Comparison of ENCODE assay signal across 1 cellular context in the genomic region with DNA sequence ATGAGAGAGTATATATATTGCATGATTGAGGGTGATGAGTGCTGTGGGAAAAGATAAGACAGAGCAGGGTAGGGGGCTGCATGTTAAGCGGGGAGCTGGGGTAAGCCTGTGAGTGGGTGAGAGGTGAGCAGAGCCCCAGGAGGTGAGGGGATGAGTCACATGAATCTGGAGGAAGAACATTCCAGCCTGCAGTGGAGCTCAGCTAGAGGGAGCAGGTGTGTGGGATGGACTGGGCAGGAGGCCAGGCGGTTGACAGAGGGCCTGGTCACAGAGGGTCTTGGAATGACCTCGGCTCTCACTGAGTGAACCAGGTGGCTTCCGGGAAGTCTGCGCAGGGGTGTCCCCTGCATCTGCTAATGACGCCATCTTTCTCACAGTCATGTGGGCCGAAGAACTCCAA.
TF ChIP-seq lines count a peak whose summit lies in the region.

No MANE protein-coding gene starts in this region.

TF ChIP-seq in SK-N-SH, 30 proteins besides CTCF, POLR2A, EP300 and RAD21 (continued from another document):
- TF ChIP-seq, protein P1, sequence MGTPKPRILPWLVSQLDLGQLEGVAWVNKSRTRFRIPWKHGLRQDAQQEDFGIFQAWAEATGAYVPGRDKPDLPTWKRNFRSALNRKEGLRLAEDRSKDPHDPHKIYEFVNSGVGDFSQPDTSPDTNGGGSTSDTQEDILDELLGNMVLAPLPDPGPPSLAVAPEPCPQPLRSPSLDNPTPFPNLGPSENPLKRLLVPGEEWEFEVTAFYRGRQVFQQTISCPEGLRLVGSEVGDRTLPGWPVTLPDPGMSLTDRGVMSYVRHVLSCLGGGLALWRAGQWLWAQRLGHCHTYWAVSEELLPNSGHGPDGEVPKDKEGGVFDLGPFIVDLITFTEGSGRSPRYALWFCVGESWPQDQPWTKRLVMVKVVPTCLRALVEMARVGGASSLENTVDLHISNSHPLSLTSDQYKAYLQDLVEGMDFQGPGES (IDR thresholded peaks at IDR 0.05; ENCODE audit: low read depth, low read length) = no peak
- no peak for TF ChIP-seq EZH2phosphoT487 (IDR thresholded peaks at IDR 0.05; ENCODE audit: borderline replicate concordance, low read depth)
- TF ChIP-seq RFX5 (IDR thresholded peaks at IDR 0.05; ENCODE audit: low read length) = no peak
- TF ChIP-seq, protein P2, sequence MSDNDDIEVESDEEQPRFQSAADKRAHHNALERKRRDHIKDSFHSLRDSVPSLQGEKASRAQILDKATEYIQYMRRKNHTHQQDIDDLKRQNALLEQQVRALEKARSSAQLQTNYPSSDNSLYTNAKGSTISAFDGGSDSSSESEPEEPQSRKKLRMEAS (IDR thresholded peaks at IDR 0.05; ENCODE audit: low read depth) = peak; percentile 36; the same call in 1 of the 2 replicates
- TF ChIP-seq, protein P3, sequence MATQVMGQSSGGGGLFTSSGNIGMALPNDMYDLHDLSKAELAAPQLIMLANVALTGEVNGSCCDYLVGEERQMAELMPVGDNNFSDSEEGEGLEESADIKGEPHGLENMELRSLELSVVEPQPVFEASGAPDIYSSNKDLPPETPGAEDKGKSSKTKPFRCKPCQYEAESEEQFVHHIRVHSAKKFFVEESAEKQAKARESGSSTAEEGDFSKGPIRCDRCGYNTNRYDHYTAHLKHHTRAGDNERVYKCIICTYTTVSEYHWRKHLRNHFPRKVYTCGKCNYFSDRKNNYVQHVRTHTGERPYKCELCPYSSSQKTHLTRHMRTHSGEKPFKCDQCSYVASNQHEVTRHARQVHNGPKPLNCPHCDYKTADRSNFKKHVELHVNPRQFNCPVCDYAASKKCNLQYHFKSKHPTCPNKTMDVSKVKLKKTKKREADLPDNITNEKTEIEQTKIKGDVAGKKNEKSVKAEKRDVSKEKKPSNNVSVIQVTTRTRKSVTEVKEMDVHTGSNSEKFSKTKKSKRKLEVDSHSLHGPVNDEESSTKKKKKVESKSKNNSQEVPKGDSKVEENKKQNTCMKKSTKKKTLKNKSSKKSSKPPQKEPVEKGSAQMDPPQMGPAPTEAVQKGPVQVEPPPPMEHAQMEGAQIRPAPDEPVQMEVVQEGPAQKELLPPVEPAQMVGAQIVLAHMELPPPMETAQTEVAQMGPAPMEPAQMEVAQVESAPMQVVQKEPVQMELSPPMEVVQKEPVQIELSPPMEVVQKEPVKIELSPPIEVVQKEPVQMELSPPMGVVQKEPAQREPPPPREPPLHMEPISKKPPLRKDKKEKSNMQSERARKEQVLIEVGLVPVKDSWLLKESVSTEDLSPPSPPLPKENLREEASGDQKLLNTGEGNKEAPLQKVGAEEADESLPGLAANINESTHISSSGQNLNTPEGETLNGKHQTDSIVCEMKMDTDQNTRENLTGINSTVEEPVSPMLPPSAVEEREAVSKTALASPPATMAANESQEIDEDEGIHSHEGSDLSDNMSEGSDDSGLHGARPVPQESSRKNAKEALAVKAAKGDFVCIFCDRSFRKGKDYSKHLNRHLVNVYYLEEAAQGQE (IDR thresholded peaks at IDR 0.05; ENCODE audit: low read depth, low read length) = no peak
- no peak for TF ChIP-seq SMC3 (IDR thresholded peaks at IDR 0.05; ENCODE audit: low read depth, low read length)
- no peak for TF ChIP-seq CHD2 (IDR thresholded peaks at IDR 0.05; ENCODE audit: low read length, partially characterized antibody)
- TF ChIP-seq, protein P4, sequence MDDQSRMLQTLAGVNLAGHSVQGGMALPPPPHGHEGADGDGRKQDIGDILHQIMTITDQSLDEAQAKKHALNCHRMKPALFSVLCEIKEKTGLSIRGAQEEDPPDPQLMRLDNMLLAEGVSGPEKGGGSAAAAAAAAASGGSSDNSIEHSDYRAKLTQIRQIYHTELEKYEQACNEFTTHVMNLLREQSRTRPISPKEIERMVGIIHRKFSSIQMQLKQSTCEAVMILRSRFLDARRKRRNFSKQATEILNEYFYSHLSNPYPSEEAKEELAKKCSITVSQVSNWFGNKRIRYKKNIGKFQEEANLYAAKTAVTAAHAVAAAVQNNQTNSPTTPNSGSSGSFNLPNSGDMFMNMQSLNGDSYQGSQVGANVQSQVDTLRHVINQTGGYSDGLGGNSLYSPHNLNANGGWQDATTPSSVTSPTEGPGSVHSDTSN (IDR thresholded peaks at IDR 0.05) = peak; percentile 62
- TF ChIP-seq MXI1 (IDR thresholded peaks at IDR 0.05; ENCODE audit: low read depth, low read length) = no peak
- TF ChIP-seq TCF12 (IDR thresholded peaks at IDR 0.05) = peak; percentile 87
- TF ChIP-seq, protein P5, sequence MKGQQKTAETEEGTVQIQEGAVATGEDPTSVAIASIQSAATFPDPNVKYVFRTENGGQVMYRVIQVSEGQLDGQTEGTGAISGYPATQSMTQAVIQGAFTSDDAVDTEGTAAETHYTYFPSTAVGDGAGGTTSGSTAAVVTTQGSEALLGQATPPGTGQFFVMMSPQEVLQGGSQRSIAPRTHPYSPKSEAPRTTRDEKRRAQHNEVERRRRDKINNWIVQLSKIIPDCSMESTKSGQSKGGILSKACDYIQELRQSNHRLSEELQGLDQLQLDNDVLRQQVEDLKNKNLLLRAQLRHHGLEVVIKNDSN (IDR thresholded peaks at IDR 0.05; ENCODE audit: borderline replicate concordance, low read depth) = 0 out of 2 replicates have a peak, but pooled peaks have one; percentile 14
- no peak for TF ChIP-seq TAF1 (IDR thresholded peaks at IDR 0.05; ENCODE audit: borderline replicate concordance, low read depth, low read length)
- peak; percentile 73 for TF ChIP-seq TEAD4 (IDR thresholded peaks at IDR 0.05; ENCODE audit: borderline replicate concordance, insufficient read depth)
- TF ChIP-seq, protein P6, sequence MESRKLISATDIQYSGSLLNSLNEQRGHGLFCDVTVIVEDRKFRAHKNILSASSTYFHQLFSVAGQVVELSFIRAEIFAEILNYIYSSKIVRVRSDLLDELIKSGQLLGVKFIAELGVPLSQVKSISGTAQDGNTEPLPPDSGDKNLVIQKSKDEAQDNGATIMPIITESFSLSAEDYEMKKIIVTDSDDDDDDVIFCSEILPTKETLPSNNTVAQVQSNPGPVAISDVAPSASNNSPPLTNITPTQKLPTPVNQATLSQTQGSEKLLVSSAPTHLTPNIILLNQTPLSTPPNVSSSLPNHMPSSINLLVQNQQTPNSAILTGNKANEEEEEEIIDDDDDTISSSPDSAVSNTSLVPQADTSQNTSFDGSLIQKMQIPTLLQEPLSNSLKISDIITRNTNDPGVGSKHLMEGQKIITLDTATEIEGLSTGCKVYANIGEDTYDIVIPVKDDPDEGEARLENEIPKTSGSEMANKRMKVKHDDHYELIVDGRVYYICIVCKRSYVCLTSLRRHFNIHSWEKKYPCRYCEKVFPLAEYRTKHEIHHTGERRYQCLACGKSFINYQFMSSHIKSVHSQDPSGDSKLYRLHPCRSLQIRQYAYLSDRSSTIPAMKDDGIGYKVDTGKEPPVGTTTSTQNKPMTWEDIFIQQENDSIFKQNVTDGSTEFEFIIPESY (IDR thresholded peaks at IDR 0.05; ENCODE audit: borderline replicate concordance, low read depth) = peak; percentile 59; the same call in 1 of the 2 replicates
- TF ChIP-seq RCOR1 (IDR thresholded peaks at IDR 0.05; ENCODE audit: low read length) = no peak
TF ChIP-seq in SK-N-SH: peak in this region for 11.
